In the genomic region with DNA sequence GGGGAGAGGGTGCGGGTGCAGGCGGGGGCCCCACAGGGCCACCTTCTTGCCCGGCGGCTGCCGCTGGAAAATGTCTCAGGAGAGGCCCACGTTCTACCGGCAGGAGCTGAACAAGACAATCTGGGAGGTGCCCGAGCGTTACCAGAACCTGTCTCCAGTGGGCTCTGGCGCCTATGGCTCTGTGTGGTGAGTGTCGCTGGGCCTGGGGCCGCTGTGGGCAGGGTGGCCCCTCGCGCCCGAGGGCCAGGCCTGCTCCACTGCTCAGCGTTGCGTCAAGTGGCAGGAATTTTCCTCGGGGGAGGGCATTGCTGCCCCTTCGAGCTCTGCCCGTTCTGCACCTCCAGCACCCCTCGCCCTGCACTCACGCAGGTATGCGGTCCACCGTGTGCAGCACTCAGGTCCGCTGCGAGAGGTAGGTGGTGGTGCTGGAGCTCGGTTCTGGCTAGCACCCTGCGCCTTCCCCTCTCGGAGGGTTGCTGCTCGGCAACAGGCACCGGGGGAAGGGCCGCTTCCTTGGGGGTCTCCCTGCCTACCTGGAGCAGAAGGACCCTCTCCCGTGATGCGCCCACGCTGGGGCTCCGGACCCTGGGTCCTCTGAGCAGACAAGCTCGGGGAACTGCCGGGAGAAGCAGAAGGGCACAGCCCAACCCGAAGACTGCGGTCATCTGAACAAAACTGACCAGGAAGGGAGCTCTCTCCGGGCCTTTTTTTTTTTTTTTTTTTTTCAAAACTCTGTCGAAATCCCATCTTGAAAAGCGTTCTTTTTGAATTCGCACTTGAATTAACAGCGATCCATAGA, we compare ENCODE assay signal across 8 cellular contexts. TPM values are rescaled to one million over a fixed set of nuclear protein-coding genes. Genes with fewer than 3 reads are reported as not detected.
DNase-seq lines count a peak whose midpoint lies in the region; ATAC-seq and TF ChIP-seq lines count a peak whose summit lies in the region.

No MANE protein-coding gene starts in this region.

- H3K4me3 ChIP-seq in retinal pigment epithelial cell (ENCODE audit: low read length), result peak overlapping the region; percentile 97

- DNase-seq in SK-MEL-5 (ENCODE audit: low read depth, low spot score) (peak; percentile 21), amniotic epithelial cell (ENCODE audit: low read depth) (peak; percentile 15), hypothalamus (lab: John Stamatoyannopoulos, UW) (peak in 33 of 51 donors; percentile 19 to 74 (median 40)), retinal pigment epithelial cell (ENCODE audit: low read depth) (no peak), SHP77 treated with DMSO at 0.1 percent for 48 hours (lab: John Stamatoyannopoulos, UW) (no peak)

- TF ChIP-seq CTCF in 22Rv1 (IDR thresholded peaks at IDR 0.05) (no peak), retinal pigment epithelial cell (conservative IDR thresholded peaks at IDR 0.05; ENCODE audit: low read depth, low read length) (no peak)

- peak overlapping the region; percentile 85 for H3K27ac ChIP-seq in 22Rv1

- in situ Hi-C loops in SK-MEL-5 (cut with HindIII; ENCODE audit: low pct_unique_long_range_greater_than_20kb, low sequenced_read_pairs), result no loop called here

- ATAC-seq in GM18867 (IDR thresholded peaks at IDR 0.05; ENCODE audit: unreplicated experiment) (peak; percentile 26), HG03097 (IDR thresholded peaks at IDR 0.05; ENCODE audit: low FRiP score, unreplicated experiment) (peak; percentile 14)

RNA-seq across cellular contexts. Expression of a gene that starts 0.7 kb away (rescaled TPM):
- 28.2 and 28.7 TPM in 2 replicates for total RNA-seq in SK-MEL-5 (2014; rRNA removed; shearing (Covaris generic))
- 22.1 and 27.5 TPM in 2 replicates for polyA plus RNA-seq in SK-MEL-5 (2015; cell fraction: cytosol; rRNA removed)
- 47.5 and 60.0 TPM in 2 replicates for polyA plus RNA-seq in SK-MEL-5 (2015; cell fraction: nucleus; rRNA removed)

RNA-seq across cellular contexts. Expression of a gene that starts 3.8 kb away (rescaled TPM):
- total RNA-seq in SK-MEL-5 (2014; rRNA removed; shearing (Covaris generic)), result not detected in 2 replicates
- polyA plus RNA-seq in SK-MEL-5 (2015; cell fraction: cytosol; rRNA removed), result not detected in 2 replicates
- not detected in 2 replicates for polyA plus RNA-seq in SK-MEL-5 (2015; cell fraction: nucleus; rRNA removed)

Comparison
In these comparisons a context has a peak if more than half of its experiments do, and no peak if none do; other contexts are left out.
1. DNase-seq: peak in SK-MEL-5 (single experiment), amniotic epithelial cell (single experiment) and hypothalamus (33 of 51); none in retinal pigment epithelial cell (single experiment) and SHP77 treated with DMSO at 0.1 percent for 48 hours (single experiment).